In genomic region chr10:79427965-79428364, GRCh38 we compare ENCODE assay signal across 30 cellular contexts.
"Had no signal": no experiment of that assay in that cellular context is flagged by ENCODE, and none has a peak within 500 bp of the region (broad histone marks: within the 10 kb centered on the region; RNA-seq: fewer than 3 reads in every experiment).

No MANE protein-coding gene starts in this region.

- H3K27ac ChIP-seq: PC-9, Peyer's patch, SJSA1 had no signal

- H3K27me3 ChIP-seq: MG63, Peyer's patch, SJSA1 had no signal

- H2AFZ ChIP-seq: PC-9 had no signal

- DNase-seq: Kasumi-1, MG63, NCI-H1048, NCI-H1092 treated with DMSO at 0.1 percent for 48 hours, NCI-H1105 treated with DMSO at 0.1 percent for 48 hours, NCI-H1417, NCI-H1436, NCI-H146, NCI-H1694, NCI-H187, NCI-H1930, NCI-H2029 treated with DMSO at 0.1 percent for 48 hours, NCI-H2081 treated with DMSO at 0.1 percent for 48 hours, NCI-H2107, NCI-H2171, NCI-H226, NCI-H446 treated with DMSO at 0.1 percent for 48 hours, NCI-H510A, NCI-H524, NCI-H526, NCI-H69, NCI-H748 treated with DMSO at 0.1 percent for 48 hours, PC-9, Peyer's patch, Right ventricle myocardium superior, RPMI8226, SHP77 treated with DMSO at 0.1 percent for 48 hours, SW 1271, T-helper 1 cell had no signal

- H3K4me3 ChIP-seq: MG63, PC-9, Peyer's patch, SJSA1 had no signal

- H3K9me3 ChIP-seq: MG63, Peyer's patch, SJSA1 had no signal

- H3K4me2 ChIP-seq: PC-9 had no signal
